Comparison of ENCODE assay signal across 11 cellular contexts in genomic region chr2:139142252-139142651, GRCh38.
DNase-seq lines count a peak whose midpoint lies in the region; ATAC-seq and TF ChIP-seq lines count a peak whose summit lies in the region.
"Had no signal": no experiment of that assay in that cellular context is flagged by ENCODE, and none has a peak within 500 bp of the region (broad histone marks: within the 10 kb centered on the region; RNA-seq: fewer than 3 reads in every experiment).

No MANE protein-coding gene starts in this region.

- no peaks in the 10 kb centered on the region for H3K9me3 ChIP-seq in MM.1S (replicated peaks; ENCODE audit: insufficient read depth, low read length)

- H3K27me3 ChIP-seq in MM.1S (replicated peaks; ENCODE audit: insufficient read depth, low read length) = no peaks in the 10 kb centered on the region

- no peak for ATAC-seq in sciatic nerve

- no peaks in the 10 kb centered on the region for H3K4me1 ChIP-seq in MM.1S (ENCODE audit: low read length)

- no peak overlapping the region for H3K9ac ChIP-seq in MM.1S (ENCODE audit: low read length)

- intact Hi-C loops in sciatic nerve (cut with DNase I) (no loop called here), posterior cingulate gyrus (cut with DNase I) (no loop called here)

- no peak for TF ChIP-seq CTCF in GM13976 (IDR thresholded peaks at IDR 0.05; ENCODE audit: borderline replicate concordance, control extremely low read depth, extremely low read depth, insufficient read depth, missing control alignments)
- no peak for TF ChIP-seq CTCF in MM.1S (IDR thresholded peaks at IDR 0.05; ENCODE audit: low read length)

- no peaks in the 10 kb centered on the region for H3K9me2 ChIP-seq in MM.1S (replicated peaks; ENCODE audit: insufficient read depth, low read length)

- H3K36me3 ChIP-seq in MM.1S (replicated peaks; ENCODE audit: insufficient read depth, low read length) = no peaks in the 10 kb centered on the region

- H2AFZ ChIP-seq in MM.1S (ENCODE audit: low read length) = no peak overlapping the region

- H3K27ac ChIP-seq in MM.1S (ENCODE audit: low read length) = no peak overlapping the region

- H3K79me2 ChIP-seq in MM.1S (ENCODE audit: low read length) = no peaks in the 10 kb centered on the region

- H3K4me3 ChIP-seq in MM.1S (ENCODE audit: low read length) = no peak overlapping the region

- no peak overlapping the region for H3K4me2 ChIP-seq in MM.1S (ENCODE audit: low read depth, low read length)

- in situ Hi-C loops in GM13976 (cut with MboI; ENCODE audit: low sequenced_read_pairs, unreplicated experiment) = no loop called here

- DNase-seq in GM13976 (ENCODE audit: low spot score) (peak; percentile 5), MM.1S (peak; percentile 46), astrocyte of the hippocampus (ENCODE audit: low read depth, low spot score) (peak; percentile 63), iPS-NIHi7 (ENCODE audit: extremely low spot score) (peak; percentile 18), activated gamma-delta T cell (lab: John Stamatoyannopoulos, UW) (no peak), NCI-H748 (lab: John Stamatoyannopoulos, UW; ENCODE audit: unreplicated experiment) (no peak), sciatic nerve (ENCODE audit: low spot score) (no peak), posterior cingulate gyrus (no peak)
- DNase-seq: activated CD4-positive, alpha-beta T cell treated with anti-CD3 and anti-CD28 coated beads, Interleukin-2, amount 50 U/mL, for 4 hours; activated naive CD8-positive, alpha-beta T cell treated with anti-CD3 and anti-CD28 coated beads, Interleukin-2, amount 10 ng/mL, durations not matched to agents 7 days and 5 days; NCI-H345 had no signal

- no peaks in the 10 kb centered on the region for H3F3A ChIP-seq in MM.1S (ENCODE audit: insufficient read depth, low read length)

- H4K20me1 ChIP-seq in MM.1S (ENCODE audit: insufficient read depth, low read length) = no peaks in the 10 kb centered on the region

Comparison
In these comparisons a context has a peak if more than half of its experiments do, and no peak if none do; other contexts are left out.
1. DNase-seq: peak in GM13976 (single experiment), MM.1S (single experiment), astrocyte of the hippocampus (single experiment) and iPS-NIHi7 (single experiment); none in activated gamma-delta T cell (single experiment), NCI-H748 (single experiment), sciatic nerve (single experiment) and posterior cingulate gyrus (0 of 10).